Comparison of ENCODE assay signal across 23 cellular contexts in the genomic region with DNA sequence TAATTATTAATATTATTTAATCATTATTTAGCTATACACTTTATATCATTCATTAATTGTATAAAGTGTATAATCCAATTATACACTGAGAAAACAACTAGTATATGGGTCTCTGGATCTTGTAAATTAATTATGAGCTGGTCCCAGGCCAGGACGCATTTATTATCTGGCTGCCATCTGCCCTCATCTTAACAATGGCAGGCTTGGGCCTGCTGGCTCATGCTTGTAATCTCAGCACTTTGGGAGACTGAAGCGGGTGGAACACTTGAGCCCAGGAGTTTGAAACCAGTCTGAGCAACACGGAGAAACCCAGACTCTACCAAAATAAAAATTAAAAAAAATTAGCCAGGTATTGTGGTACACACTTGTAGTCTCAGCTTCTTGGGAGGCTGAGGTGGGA.
"Had no signal": no experiment of that assay in that cellular context is flagged by ENCODE, and none has a peak within 500 bp of the region (broad histone marks: within the 10 kb centered on the region; RNA-seq: fewer than 3 reads in every experiment).

No MANE protein-coding gene starts in this region.

- H3K4me1 ChIP-seq: adrenal gland, body of pancreas, colonic mucosa, esophagus squamous epithelium, left lung, lower lobe of right lung, right lobe of liver, uterus had no signal

- H3K36me3 ChIP-seq: adrenal gland, colonic mucosa, esophagus squamous epithelium, left lung, lower lobe of right lung, right lobe of liver, uterus had no signal

- H3K27ac Mint-ChIP-seq: activated CD4-positive, alpha-beta T cell treated with anti-CD3 and anti-CD28 coated beads for 36 hours; activated naive CD8-positive, alpha-beta T cell; activated T-cell treated with anti-CD3 and anti-CD28 coated beads, Interleukin-2, amount 50 U/mL, for 72 hours; nephron; progenitor cell of endocrine pancreas; T-helper 2 cell treated with Interferon-gamma antibody and Interleukin-4, amounts not matched to agents 5 μg/mL and 100 μg/mL, for 36 hours; type B pancreatic cell had no signal

- H3K36me3 Mint-ChIP-seq: activated naive CD8-positive, alpha-beta T cell; type B pancreatic cell had no signal

- H3K4me1 Mint-ChIP-seq: activated CD4-positive, alpha-beta T cell treated with anti-CD3 and anti-CD28 coated beads for 36 hours; nephron had no signal

- H3K4me3 ChIP-seq: adrenal gland, body of pancreas, colonic mucosa, esophagus squamous epithelium, left lung, lower lobe of right lung, right lobe of liver, uterus had no signal

- H3K4me3 Mint-ChIP-seq: activated CD4-positive, alpha-beta T cell treated with anti-CD3 and anti-CD28 coated beads for 36 hours; activated naive CD8-positive, alpha-beta T cell; activated T-cell treated with anti-CD3 and anti-CD28 coated beads, Interleukin-2, amount 50 U/mL, for 72 hours; nephron; T-helper 2 cell treated with Interferon-gamma antibody and Interleukin-4, amounts not matched to agents 5 μg/mL and 100 μg/mL, for 36 hours; type B pancreatic cell had no signal

- H3K9me3 ChIP-seq: adrenal gland, body of pancreas, colonic mucosa, lower lobe of right lung, right lobe of liver had no signal

- DNase-seq: activated CD4-positive, alpha-beta T cell treated with anti-CD3 and anti-CD28 coated beads for 36 hours; activated CD4-positive, CD25-positive, alpha-beta regulatory T cell; activated naive CD4-positive, alpha-beta T cell; activated T-cell treated with anti-CD3 and anti-CD28 coated beads for 4 hours; activated T-cell treated with anti-CD3 and anti-CD28 coated beads, Interleukin-2, amount 50 U/mL, for 72 hours; adrenal gland; aorta; body of pancreas; colonic mucosa; effector CD8-positive, alpha-beta T cell; esophagus squamous epithelium; foreskin melanocyte; left lung; lower lobe of right lung; right lobe of liver; stimulated activated CD4-positive, alpha-beta T cell treated with anti-CD3 and anti-CD28 coated beads, Interleukin-2, amount 100 ng/mL, for 48 hours; stimulated activated naive CD8-positive, alpha-beta T cell treated with anti-CD3 and anti-CD28 coated beads, Interleukin-15, Interleukin-2, amounts not matched to agents 100 U/mL and 50 U/mL, for 24 hours; uterus had no signal

- H3K27me3 ChIP-seq: adrenal gland, body of pancreas, colonic mucosa, esophagus squamous epithelium, left lung, right lobe of liver, uterus had no signal

- H3K9me3 Mint-ChIP-seq: type B pancreatic cell had no signal

- H3K27me3 Mint-ChIP-seq: activated CD4-positive, alpha-beta T cell treated with anti-CD3 and anti-CD28 coated beads for 36 hours; activated naive CD8-positive, alpha-beta T cell; progenitor cell of endocrine pancreas; type B pancreatic cell had no signal
